In the genomic region with DNA sequence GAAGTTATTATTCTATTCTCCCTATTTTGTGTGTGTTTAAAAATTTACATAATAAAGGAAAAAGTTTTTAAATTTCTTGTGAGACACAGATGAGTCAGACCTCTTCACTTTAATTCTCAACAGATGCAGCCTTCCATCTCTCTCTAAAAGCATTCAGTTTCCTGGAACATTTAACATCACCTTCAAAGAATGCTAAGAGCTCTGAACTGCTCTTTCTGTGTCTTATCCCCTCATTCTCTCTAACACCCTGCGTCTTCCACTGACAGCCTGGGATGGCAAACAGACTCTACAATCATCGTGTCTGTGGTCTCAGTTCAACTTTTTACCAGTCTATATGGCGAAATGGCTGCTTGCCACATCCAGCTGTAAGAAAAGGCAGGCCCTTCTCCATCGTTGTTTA, we compare ENCODE assay signal across 18 cellular contexts.
DNase-seq lines count a peak whose midpoint lies in the region; FAIRE-seq and TF ChIP-seq lines count a peak whose summit lies in the region.
"Had no signal": no experiment of that assay in that cellular context is flagged by ENCODE, and none has a peak within 500 bp of the region (broad histone marks: within the 10 kb centered on the region; RNA-seq: fewer than 3 reads in every experiment).

No MANE protein-coding gene starts in this region.

- no peak overlapping the region for H3K4me3 ChIP-seq in AG04449 (ENCODE audit: low read depth, low read length)
- H3K4me3 ChIP-seq in H1 (ENCODE audit: extremely low read depth in 1 of 4, insufficient read depth in 2 of 4, low read depth in 3 of 4, low read length in 4 of 4) = no peak overlapping the region
- H3K4me3 ChIP-seq in mesendoderm (ENCODE audit: low read length) = no peak overlapping the region
- H3K4me3 ChIP-seq in PC-9 = no peak overlapping the region
- H3K4me3 ChIP-seq: pancreas, upper lobe of right lung had no signal

- H3K23ac ChIP-seq in H1 (ENCODE audit: insufficient read length) (no peak overlapping the region), mesendoderm (ENCODE audit: low read length) (no peak overlapping the region)

- no peak overlapping the region for H3K14ac ChIP-seq in H1 (ENCODE audit: insufficient read length)

- no TSS peak for BruUV-seq in PC-9 (replicated peaks; lab: Mats Ljungman, UMichigan)

- POLR2A ChIA-PET in AG04449 (lab: Yijun Ruan, JAX) (no interaction called here), H1 (lab: Charles Lee; ENCODE audit: partially characterized antibody) (no interaction called here), PC-9 (lab: Charles Lee; ENCODE audit: unreplicated experiment) (no interaction called here)

- H3K79me1 ChIP-seq in H1 (ENCODE audit: low read depth, low read length) (no peaks in the 10 kb centered on the region), mesendoderm (ENCODE audit: low read length) (no peaks in the 10 kb centered on the region)

- CTCF ChIA-PET in AG04449 (lab: Yijun Ruan, JAX) = interaction anchor here (1.2 to 1.9 kb wide), 3 partner anchors 121 to 1140 kb away, joined by 3 to 8 read pairs (median 4); no protein-coding TSS in a partner anchor
- CTCF ChIA-PET in H1 (lab: Charles Lee; ENCODE audit: partially characterized antibody) = interaction anchor here (1.0 kb wide), 1 partner anchor 76 kb away, joined by 4 read pairs; no protein-coding TSS in a partner anchor
- CTCF ChIA-PET in PC-9 (lab: Charles Lee) = no interaction called here

- H3K4me1 ChIP-seq in H1 (replicated peaks in 1 of 4; ENCODE audit: control insufficient read depth in 3 of 4, insufficient read depth in 4 of 4, low read length in 3 of 4) = no peaks in the 10 kb centered on the region
- H3K4me1 ChIP-seq in mesendoderm (ENCODE audit: control insufficient read depth, low read depth, low read length) = no peaks in the 10 kb centered on the region
- H3K4me1 ChIP-seq in PC-9 (replicated peaks; ENCODE audit: insufficient read depth) = no peaks in the 10 kb centered on the region
- H3K4me1 ChIP-seq: pancreas, upper lobe of right lung had no signal

- H3F3A ChIP-seq in PC-9 (ENCODE audit: insufficient read depth, low read depth) = no peaks in the 10 kb centered on the region

- no peak overlapping the region for H2BK12ac ChIP-seq in H1 (ENCODE audit: low read depth, low read length)

- no peak overlapping the region for H4K5ac ChIP-seq in H1 (ENCODE audit: insufficient read length, low read depth, low read length)
- no peak overlapping the region for H4K5ac ChIP-seq in mesendoderm (ENCODE audit: low read length)

- H2AFZ ChIP-seq in H1 (ENCODE audit: low read length) (peak overlapping the region; percentile 93), PC-9 (no peak overlapping the region)

- no peak overlapping the region for H4K91ac ChIP-seq in H1 (replicated peaks; ENCODE audit: insufficient read length, low read length)

- H3K4ac ChIP-seq in H1 (replicated peaks; ENCODE audit: insufficient read length, low read depth, low read length) = no peak overlapping the region
- no peak overlapping the region for H3K4ac ChIP-seq in mesendoderm (ENCODE audit: low read depth, low read length)

- TF ChIP-seq RAD21 in H1 (IDR thresholded peaks at IDR 0.05 in 1 of 2, conservative IDR thresholded peaks at IDR 0.05 in 1 of 2; ENCODE audit: low read depth in 2 of 2, low read length in 2 of 2) = no peak

- TF ChIP-seq CTCF in AG04449 (IDR thresholded peaks at IDR 0.05; ENCODE audit: insufficient read depth, low read length, missing control alignments) = no peak
- no peak for TF ChIP-seq CTCF in H1 (IDR thresholded peaks at IDR 0.05; ENCODE audit: control extremely low read depth in 1 of 3, insufficient read depth in 1 of 3, low read depth in 1 of 3, low read length in 3 of 3)
- TF ChIP-seq CTCF in PC-9 (conservative IDR thresholded peaks at IDR 0.05) = no peak

- no peaks in the 10 kb centered on the region for H3K23me2 ChIP-seq in H1 (ENCODE audit: low read depth, low read length)

- H2BK5ac ChIP-seq in H1 (ENCODE audit: low read depth, low read length) (no peak overlapping the region), mesendoderm (ENCODE audit: low read length) (no peak overlapping the region)

- TF ChIP-seq POLR2A in H1 (IDR thresholded peaks at IDR 0.05; ENCODE audit: control extremely low read depth in 1 of 2, low read depth in 2 of 2, low read length in 2 of 2) = no peak

- H3K27me3 ChIP-seq in H1 (replicated peaks in 1 of 4; ENCODE audit: control insufficient read depth in 3 of 4, extremely low read depth in 1 of 4, insufficient read depth in 3 of 4, low read length in 3 of 4) (no peaks in the 10 kb centered on the region), mesendoderm (ENCODE audit: insufficient read depth, low read length, poor library complexity) (no peaks in the 10 kb centered on the region), PC-9 (ENCODE audit: insufficient read depth, low read depth) (no peaks in the 10 kb centered on the region)
- H3K27me3 ChIP-seq: pancreas, upper lobe of right lung had no signal

- H3K36me3 ChIP-seq in H1 (ENCODE audit: control insufficient read depth in 2 of 4, insufficient read depth in 4 of 4, low read length in 3 of 4) (no peaks in the 10 kb centered on the region), mesendoderm (ENCODE audit: control insufficient read depth, insufficient read depth, low read length) (no peaks in the 10 kb centered on the region), PC-9 (ENCODE audit: low read depth) (no peaks in the 10 kb centered on the region)
- H3K36me3 ChIP-seq: pancreas, upper lobe of right lung had no signal

- H3K9me3 ChIP-seq in H1 (ENCODE audit: insufficient read depth in 2 of 2, low read depth in 1 of 2, low read length in 1 of 2) = no peaks in the 10 kb centered on the region
- no peaks in the 10 kb centered on the region for H3K9me3 ChIP-seq in PC-9 (ENCODE audit: insufficient read depth, low read depth)
- H3K9me3 ChIP-seq: pancreas, upper lobe of right lung had no signal

- no peak overlapping the region for H3K56ac ChIP-seq in H1 (replicated peaks; ENCODE audit: insufficient read length, low read depth, low read length)
- no peak overlapping the region for H3K56ac ChIP-seq in mesendoderm (ENCODE audit: low read length)

- H4K8ac ChIP-seq in H1 (ENCODE audit: extremely low read depth, insufficient read depth, low read length) (no peak overlapping the region), mesendoderm (ENCODE audit: low read depth, low read length) (no peak overlapping the region)

- no peak overlapping the region for H2BK120ac ChIP-seq in H1 (replicated peaks; ENCODE audit: low read depth, low read length)
- H2BK120ac ChIP-seq in mesendoderm (ENCODE audit: low read depth, low read length) = no peak overlapping the region

- H3K4me2 ChIP-seq in H1 (ENCODE audit: insufficient read depth in 1 of 2, low read depth in 2 of 2, low read length in 2 of 2) (no peak overlapping the region), mesendoderm (ENCODE audit: low read length) (no peak overlapping the region), PC-9 (no peak overlapping the region)

- H2AK5ac ChIP-seq in H1 (ENCODE audit: low read depth, low read length) = no peak overlapping the region
- H2AK5ac ChIP-seq in mesendoderm (ENCODE audit: low read length) = no peak overlapping the region

- H3K27ac ChIP-seq in H1 (ENCODE audit: low read depth, low read length) = no peak overlapping the region
- no peak overlapping the region for H3K27ac ChIP-seq in mesendoderm (ENCODE audit: low read depth, low read length)
- no peak overlapping the region for H3K27ac ChIP-seq in PC-9
- H3K27ac ChIP-seq: pancreas, upper lobe of right lung had no signal

- H3K9ac ChIP-seq in H1 (replicated peaks in 1 of 4; ENCODE audit: extremely low read depth in 1 of 4, low read depth in 3 of 4, low read length in 3 of 4) (no peak overlapping the region), mesendoderm (ENCODE audit: low read length) (no peak overlapping the region)

- intact Hi-C loops in PC-9 (cut with micrococcal nuclease; ENCODE audit: unreplicated experiment) = no loop called here

- WGBS in H1 (ENCODE audit: extremely low coverage in 1 of 2, insufficient coverage in 1 of 2, insufficient read length in 1 of 2, insufficient replicate concordance in 2 of 2, low coverage in 1 of 2, low lambda C conversion rate in 2 of 2, missing lambda C conversion rate in 1 of 2), 2 experiments = 81% methylated on average over 4 of the region's 4 CpGs; no CpG with 5 or more reads in 1 of the 2 experiments
- no CpG with 5 or more reads among the region's 4 CpGs for WGBS in mesendoderm (ENCODE audit: extremely low coverage, insufficient coverage, low lambda C conversion rate)

- no peak overlapping the region for H2BK20ac ChIP-seq in H1 (ENCODE audit: low read length)

- no peak for TF ChIP-seq EP300 in H1 (IDR thresholded peaks at IDR 0.05; ENCODE audit: borderline replicate concordance in 1 of 2, low read depth in 2 of 2, low read length in 2 of 2)

- H3K18ac ChIP-seq in H1 (ENCODE audit: extremely low read depth, low read length) (no peak overlapping the region), mesendoderm (ENCODE audit: low read length) (no peak overlapping the region)

- H2BK15ac ChIP-seq in H1 (ENCODE audit: low read length) = no peak overlapping the region
- H2BK15ac ChIP-seq in mesendoderm (replicated peaks; ENCODE audit: low read depth) = no peak overlapping the region

- H4K20me1 ChIP-seq in H1 (replicated peaks in 1 of 2; ENCODE audit: control insufficient read depth in 1 of 2, insufficient read depth in 2 of 2, low read length in 2 of 2) (no peaks in the 10 kb centered on the region), PC-9 (ENCODE audit: insufficient read depth) (no peaks in the 10 kb centered on the region)

- no peak for FAIRE-seq in H1 (lab: Jason Lieb, UNC)
- FAIRE-seq: islet of Langerhans, pancreas had no signal

- H3K9me2 ChIP-seq in PC-9 (ENCODE audit: insufficient read depth) = no peaks in the 10 kb centered on the region; the same call in 1 of the 2 replicates

- H3K79me2 ChIP-seq in H1 (ENCODE audit: control insufficient read depth in 1 of 2, insufficient read depth in 2 of 2, low read length in 2 of 2) = no peaks in the 10 kb centered on the region
- no peaks in the 10 kb centered on the region for H3K79me2 ChIP-seq in mesendoderm (ENCODE audit: control insufficient read depth, insufficient read depth, low read length)
- H3K79me2 ChIP-seq in PC-9 (ENCODE audit: low read depth) = no peaks in the 10 kb centered on the region

- DNase-seq in AG04449 (ENCODE audit: low read depth, low spot score) (peak; percentile 57), HS-5 (ENCODE audit: low read depth) (peak; percentile 80), H1 (ENCODE audit: low read depth in 1 of 2, low spot score in 2 of 2) (no peak), mesendoderm (peak; percentile 43), PC-9 (no peak), NCI-H128 (lab: John Stamatoyannopoulos, UW; ENCODE audit: unreplicated experiment) (no peak), pons (ENCODE audit: low spot score) (no peak), midbrain (lab: John Stamatoyannopoulos, UW) (no peak)
- DNase-seq: activated CD4-positive, alpha-beta T cell treated with anti-CD3 and anti-CD28 coated beads, Interleukin-2, amount 50 U/mL, for 4 hours; activated T-cell treated with anti-CD3 and anti-CD28 coated beads, Interleukin-2, amount 50 U/mL, for 1 hour; caudate nucleus; endodermal cell; NCI-H1694; NCI-H510A treated with DMSO at 0.1 percent for 48 hours; pancreas; stimulated activated naive CD4-positive, alpha-beta T cell treated with Interleukin-2 at 50 U/mL for 16 hours; upper lobe of right lung had no signal

TF ChIP-seq in H1, 55 proteins besides CTCF, POLR2A, EP300 and RAD21 (continues in another document):
- no peak for TF ChIP-seq TEAD4 (IDR thresholded peaks at IDR 0.05; ENCODE audit: low read depth, low read length)
- no peak for TF ChIP-seq SP2 (IDR thresholded peaks at IDR 0.05; ENCODE audit: low read length)

Comparison
In these comparisons a context has a peak if more than half of its experiments do, and no peak if none do; other contexts are left out.
1. DNase-seq: peak in AG04449 (single experiment), HS-5 (single experiment) and mesendoderm (single experiment); none in H1 (0 of 2), PC-9 (0 of 2), NCI-H128 (single experiment), pons (single experiment) and midbrain (single experiment).